1 cellular context compared by ENCODE assay signal in genomic region chr2:31241625-31242270, GRCh38.
TF ChIP-seq lines count a peak whose summit lies in the region.

No MANE protein-coding gene starts in this region.

TF ChIP-seq in GM12878, 131 proteins besides CTCF, POLR2A, EP300 and RAD21:
- no peak for TF ChIP-seq CEBPB (IDR thresholded peaks at IDR 0.05; ENCODE audit: borderline replicate concordance in 1 of 2, low read depth in 2 of 2, low read length in 2 of 2)
- TF ChIP-seq ZNF24 (IDR thresholded peaks at IDR 0.05): no peak
- TF ChIP-seq SMAD1 (IDR thresholded peaks at IDR 0.05; ENCODE audit: low read depth, partially characterized antibody): no peak
- no peak for TF ChIP-seq SPI1 (IDR thresholded peaks at IDR 0.05; ENCODE audit: borderline replicate concordance, insufficient read depth, low read depth, low read length)
- no peak for TF ChIP-seq ASH2L (IDR thresholded peaks at IDR 0.05; ENCODE audit: borderline replicate concordance, low read depth)
- TF ChIP-seq SUPT20H (IDR thresholded peaks at IDR 0.05; ENCODE audit: borderline replicate concordance, control insufficient read depth, low read depth, low read length): no peak
- TF ChIP-seq SUZ12 (IDR thresholded peaks at IDR 0.05; ENCODE audit: unreplicated experiment): no peak
- TF ChIP-seq MEF2B (IDR thresholded peaks at IDR 0.05; ENCODE audit: partially characterized antibody, poor library complexity, severe bottlenecking): peak; percentile 25
- TF ChIP-seq HDAC2 (IDR thresholded peaks at IDR 0.05): no peak
- TF ChIP-seq POLR2AphosphoS5 (IDR thresholded peaks at IDR 0.05; ENCODE audit: low read length): no peak
- TF ChIP-seq CUX1 (IDR thresholded peaks at IDR 0.05; ENCODE audit: insufficient replicate concordance, low read depth, low read length): no peak
- no peak for TF ChIP-seq E4F1 (IDR thresholded peaks at IDR 0.05; ENCODE audit: borderline replicate concordance, partially characterized antibody)
- no peak for TF ChIP-seq EZH2 (IDR thresholded peaks at IDR 0.05; ENCODE audit: borderline replicate concordance, control insufficient read depth, low read depth, low read length)
- TF ChIP-seq IKZF1 (conservative IDR thresholded peaks at IDR 0.05): peak; percentile 48; the same call in 1 of the 2 replicates
- TF ChIP-seq PKNOX1 (IDR thresholded peaks at IDR 0.05): no peak
- no peak for TF ChIP-seq PRDM15 (CRISPR knock-in tag; IDR thresholded peaks at IDR 0.05)
- TF ChIP-seq BCL11A (IDR thresholded peaks at IDR 0.05; ENCODE audit: low read depth, low read length): no peak
- 0 out of 4 replicates have a peak, but pooled peaks have one; percentile 14 to 28 for TF ChIP-seq IKZF2 (IDR thresholded peaks at IDR 0.05)
- TF ChIP-seq STAT1 (conservative IDR thresholded peaks at IDR 0.05): no peak
- no peak for TF ChIP-seq ATF2 (IDR thresholded peaks at IDR 0.05; ENCODE audit: low read length)
- no peak for TF ChIP-seq JUND (IDR thresholded peaks at IDR 0.05; ENCODE audit: low read depth, low read length)
- TF ChIP-seq MYC (IDR thresholded peaks at IDR 0.05; ENCODE audit: insufficient read depth, insufficient read length, insufficient replicate concordance, low read length, severe bottlenecking): no peak
- no peak for TF ChIP-seq NFIC (IDR thresholded peaks at IDR 0.05; ENCODE audit: low read depth, low read length)
- TF ChIP-seq ZNF687 (IDR thresholded peaks at IDR 0.05): 0 out of 2 replicates have a peak, but pooled peaks have one; percentile 16
